15 cellular contexts compared by ENCODE assay signal in the genomic region with DNA sequence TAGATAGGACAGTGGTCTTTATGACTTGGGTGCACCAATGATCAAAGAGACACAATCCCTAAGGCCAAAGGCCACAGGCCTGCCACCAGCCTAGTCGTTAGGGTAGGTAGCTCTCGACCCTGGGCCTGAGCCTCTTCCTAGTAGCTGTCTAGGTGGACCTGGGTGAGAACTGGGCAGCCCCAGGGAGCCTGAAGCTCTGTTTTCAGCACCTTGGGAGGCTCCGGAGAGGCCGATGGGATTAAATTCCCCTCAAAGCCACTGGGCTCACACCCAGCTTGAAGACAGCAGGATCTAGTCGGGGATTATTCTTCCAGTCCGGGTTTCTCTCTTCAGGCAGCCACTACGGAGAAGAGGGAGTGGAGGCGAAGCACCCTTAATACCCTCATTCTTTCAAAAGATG.
DNase-seq lines count a peak whose midpoint lies in the region; ATAC-seq and TF ChIP-seq lines count a peak whose summit lies in the region.
"Had no signal": no experiment of that assay in that cellular context is flagged by ENCODE, and none has a peak within 500 bp of the region (broad histone marks: within the 10 kb centered on the region; RNA-seq: fewer than 3 reads in every experiment).

No MANE protein-coding gene starts in this region.

- TF ChIP-seq EP300 in SK-N-SH (IDR thresholded peaks at IDR 0.05; ENCODE audit: borderline replicate concordance in 1 of 2, low read depth in 1 of 2, low read length in 1 of 2) = no peak

- POLR2A ChIA-PET in SK-N-SH (lab: Yijun Ruan, JAX) = no interaction called here
- POLR2A ChIA-PET in activated CD8-positive, alpha-beta T cell treated with anti-CD3 and anti-CD28 coated beads for 36 hours (lab: Charles Lee) = no interaction called here

- H3K27ac ChIP-seq in SK-N-SH (ENCODE audit: low read depth in 2 of 2, low read length in 1 of 2) = no peak overlapping the region
- H3K27ac ChIP-seq in SK-N-MC = peak overlapping the region; percentile 92

- no peaks in the 10 kb centered on the region for H3K79me2 ChIP-seq in SK-N-SH (ENCODE audit: insufficient read depth)

- CTCF ChIA-PET in SK-N-SH (lab: Yijun Ruan, JAX) = interaction anchor here (0.6 to 1.7 kb wide), 10 partner anchors 12 to 664 kb away, joined by 3 to 8 read pairs (median 4); no protein-coding TSS in a partner anchor
- CTCF ChIA-PET in activated CD8-positive, alpha-beta T cell treated with anti-CD3 and anti-CD28 coated beads for 36 hours (lab: Charles Lee) = interaction anchor here (1.0 to 1.2 kb wide), 2 partner anchors 168 to 523 kb away, joined by 3 to 5 read pairs; no protein-coding TSS in a partner anchor

- H3K9me3 Mint-ChIP-seq in activated CD8-positive, alpha-beta T cell treated with anti-CD3 and anti-CD28 coated beads for 36 hours = no peaks in the 10 kb centered on the region

- no peaks in the 10 kb centered on the region; a peak in 1 of 4 replicates for H3K4me1 ChIP-seq in SK-N-SH (ENCODE audit: control insufficient read depth in 1 of 2, insufficient read depth in 2 of 2, low read depth in 1 of 2, low read length in 1 of 2)

- H3K27me3 Mint-ChIP-seq in activated CD8-positive, alpha-beta T cell treated with anti-CD3 and anti-CD28 coated beads for 36 hours = no peaks in the 10 kb centered on the region

- WGBS in SK-N-SH (ENCODE audit: low lambda C conversion rate) = 42% methylated on average over 7 of the region's 8 CpGs

- no peak overlapping the region for H3K27ac Mint-ChIP-seq in activated CD8-positive, alpha-beta T cell treated with anti-CD3 and anti-CD28 coated beads for 36 hours
- H3K27ac Mint-ChIP-seq: CD4-positive, alpha-beta memory T cell had no signal

- DNase-seq in SK-N-SH = no peak
- no peak for DNase-seq in SK-N-MC (ENCODE audit: low read depth, low spot score)
- peak; percentile 40 for DNase-seq in iPS-NIHi7 (ENCODE audit: extremely low spot score)
- DNase-seq in activated CD8-positive, alpha-beta T cell treated with anti-CD3 and anti-CD28 coated beads for 36 hours = no peak
- DNase-seq in activated gamma-delta T cell (lab: John Stamatoyannopoulos, UW) = no peak
- DNase-seq in mucosa of gallbladder (ENCODE audit: low spot score) = no peak
- DNase-seq: 8988T; H9; NCI-H187; NK-92 treated with Interleukin-12 subunit alpha and Interleukin-12 subunit beta, amount 100 ng/mL, for 24 hours; SIG-M5 had no signal

- H3F3A ChIP-seq in SK-N-SH (replicated peaks; ENCODE audit: insufficient read depth) = no peaks in the 10 kb centered on the region

- H3K9me3 ChIP-seq in SK-N-SH = no peaks in the 10 kb centered on the region
- H3K9me3 ChIP-seq in SK-N-MC (ENCODE audit: low read depth, low read length) = no peaks in the 10 kb centered on the region

- no peaks in the 10 kb centered on the region for H3K36me3 ChIP-seq in SK-N-SH (replicated peaks in 1 of 2; ENCODE audit: control insufficient read depth in 1 of 2, insufficient read depth in 2 of 2, low read length in 1 of 2)
- H3K36me3 ChIP-seq in SK-N-MC (ENCODE audit: insufficient read depth, low read length) = no peaks in the 10 kb centered on the region

- no peaks in the 10 kb centered on the region; the same call in 1 of the 2 replicates for H3K27me3 ChIP-seq in SK-N-SH (ENCODE audit: insufficient read depth)

- H3K9ac ChIP-seq in SK-N-SH (no peak overlapping the region), SK-N-MC (ENCODE audit: insufficient read length) (peak overlapping the region; percentile 70)

- TF ChIP-seq CTCF in SK-N-SH (IDR thresholded peaks at IDR 0.05) = no peak
- no peak for TF ChIP-seq CTCF in activated CD8-positive, alpha-beta T cell treated with anti-CD3 and anti-CD28 coated beads for 36 hours (IDR thresholded peaks at IDR 0.05)

- intact Hi-C loops in activated CD8-positive, alpha-beta T cell treated with anti-CD3 and anti-CD28 coated beads for 36 hours (cut with micrococcal nuclease) = no loop called here

- H3K4me3 Mint-ChIP-seq in activated CD8-positive, alpha-beta T cell treated with anti-CD3 and anti-CD28 coated beads for 36 hours = no peak overlapping the region
- H3K4me3 Mint-ChIP-seq: CD4-positive, alpha-beta memory T cell; H9 had no signal

- no peaks in the 10 kb centered on the region for H3K4me1 Mint-ChIP-seq in activated CD8-positive, alpha-beta T cell treated with anti-CD3 and anti-CD28 coated beads for 36 hours (ENCODE audit: low read depth)
- H3K4me1 Mint-ChIP-seq: CD4-positive, alpha-beta memory T cell had no signal

- H3K4me3 ChIP-seq in SK-N-SH (ENCODE audit: low read depth in 2 of 2, low read length in 1 of 2) (no peak overlapping the region), SK-N-MC (peak overlapping the region; percentile 57; the same call in 1 of the 2 replicates)
- H3K4me3 ChIP-seq: K562 had no signal

- H3K36me3 Mint-ChIP-seq in activated CD8-positive, alpha-beta T cell treated with anti-CD3 and anti-CD28 coated beads for 36 hours (ENCODE audit: low read depth) = no peaks in the 10 kb centered on the region
- H3K36me3 Mint-ChIP-seq: CD4-positive, alpha-beta memory T cell had no signal

- no peak overlapping the region for H2AFZ ChIP-seq in SK-N-SH (ENCODE audit: low read depth)

- H4K20me1 ChIP-seq in SK-N-SH (ENCODE audit: insufficient read depth) = no peaks in the 10 kb centered on the region

- H3K4me2 ChIP-seq in SK-N-SH = no peak overlapping the region

- no peaks in the 10 kb centered on the region for H3K9me2 ChIP-seq in SK-N-SH

- TF ChIP-seq RAD21 in SK-N-SH (IDR thresholded peaks at IDR 0.05; ENCODE audit: low read length) = no peak

- peak; percentile 30; the same call in 1 of the 3 replicates for ATAC-seq in SK-N-SH treated with all-trans-retinoic acid at 6 μM for 48 hours
- no peak for ATAC-seq in activated CD8-positive, alpha-beta T cell treated with anti-CD3 and anti-CD28 coated beads for 36 hours
- ATAC-seq in GM21717 (IDR thresholded peaks at IDR 0.05; ENCODE audit: unreplicated experiment) = no peak

TF ChIP-seq in SK-N-SH treated with all-trans-retinoic acid at 6 μM for 48 hours, 23 proteins besides CTCF, POLR2A, EP300 and RAD21 (continues in another document):
- no peak for TF ChIP-seq TOX (CRISPR knock-in tag; IDR thresholded peaks at IDR 0.05; ENCODE audit: borderline replicate concordance)
- no peak for TF ChIP-seq RARB (CRISPR knock-in tag; IDR thresholded peaks at IDR 0.05)
- no peak for TF ChIP-seq GLIS3 (CRISPR knock-in tag; IDR thresholded peaks at IDR 0.05)
- no peak for TF ChIP-seq OSR1 (CRISPR knock-in tag; IDR thresholded peaks at IDR 0.05)
- TF ChIP-seq, protein P1, sequence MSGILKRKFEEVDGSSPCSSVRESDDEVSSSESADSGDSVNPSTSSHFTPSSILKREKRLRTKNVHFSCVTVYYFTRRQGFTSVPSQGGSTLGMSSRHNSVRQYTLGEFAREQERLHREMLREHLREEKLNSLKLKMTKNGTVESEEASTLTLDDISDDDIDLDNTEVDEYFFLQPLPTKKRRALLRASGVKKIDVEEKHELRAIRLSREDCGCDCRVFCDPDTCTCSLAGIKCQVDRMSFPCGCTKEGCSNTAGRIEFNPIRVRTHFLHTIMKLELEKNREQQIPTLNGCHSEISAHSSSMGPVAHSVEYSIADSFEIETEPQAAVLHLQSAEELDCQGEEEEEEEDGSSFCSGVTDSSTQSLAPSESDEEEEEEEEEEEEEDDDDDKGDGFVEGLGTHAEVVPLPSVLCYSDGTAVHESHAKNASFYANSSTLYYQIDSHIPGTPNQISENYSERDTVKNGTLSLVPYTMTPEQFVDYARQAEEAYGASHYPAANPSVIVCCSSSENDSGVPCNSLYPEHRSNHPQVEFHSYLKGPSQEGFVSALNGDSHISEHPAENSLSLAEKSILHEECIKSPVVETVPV (CRISPR knock-in tag; IDR thresholded peaks at IDR 0.05) = no peak

TF ChIP-seq in SK-N-SH, 30 proteins besides CTCF, POLR2A, EP300 and RAD21 (continues in another document):
- TF ChIP-seq, protein P2, sequence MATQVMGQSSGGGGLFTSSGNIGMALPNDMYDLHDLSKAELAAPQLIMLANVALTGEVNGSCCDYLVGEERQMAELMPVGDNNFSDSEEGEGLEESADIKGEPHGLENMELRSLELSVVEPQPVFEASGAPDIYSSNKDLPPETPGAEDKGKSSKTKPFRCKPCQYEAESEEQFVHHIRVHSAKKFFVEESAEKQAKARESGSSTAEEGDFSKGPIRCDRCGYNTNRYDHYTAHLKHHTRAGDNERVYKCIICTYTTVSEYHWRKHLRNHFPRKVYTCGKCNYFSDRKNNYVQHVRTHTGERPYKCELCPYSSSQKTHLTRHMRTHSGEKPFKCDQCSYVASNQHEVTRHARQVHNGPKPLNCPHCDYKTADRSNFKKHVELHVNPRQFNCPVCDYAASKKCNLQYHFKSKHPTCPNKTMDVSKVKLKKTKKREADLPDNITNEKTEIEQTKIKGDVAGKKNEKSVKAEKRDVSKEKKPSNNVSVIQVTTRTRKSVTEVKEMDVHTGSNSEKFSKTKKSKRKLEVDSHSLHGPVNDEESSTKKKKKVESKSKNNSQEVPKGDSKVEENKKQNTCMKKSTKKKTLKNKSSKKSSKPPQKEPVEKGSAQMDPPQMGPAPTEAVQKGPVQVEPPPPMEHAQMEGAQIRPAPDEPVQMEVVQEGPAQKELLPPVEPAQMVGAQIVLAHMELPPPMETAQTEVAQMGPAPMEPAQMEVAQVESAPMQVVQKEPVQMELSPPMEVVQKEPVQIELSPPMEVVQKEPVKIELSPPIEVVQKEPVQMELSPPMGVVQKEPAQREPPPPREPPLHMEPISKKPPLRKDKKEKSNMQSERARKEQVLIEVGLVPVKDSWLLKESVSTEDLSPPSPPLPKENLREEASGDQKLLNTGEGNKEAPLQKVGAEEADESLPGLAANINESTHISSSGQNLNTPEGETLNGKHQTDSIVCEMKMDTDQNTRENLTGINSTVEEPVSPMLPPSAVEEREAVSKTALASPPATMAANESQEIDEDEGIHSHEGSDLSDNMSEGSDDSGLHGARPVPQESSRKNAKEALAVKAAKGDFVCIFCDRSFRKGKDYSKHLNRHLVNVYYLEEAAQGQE (IDR thresholded peaks at IDR 0.05; ENCODE audit: low read depth, low read length) = no peak
- TF ChIP-seq SMC3 (IDR thresholded peaks at IDR 0.05; ENCODE audit: low read depth, low read length) (no peak), TAF1 (IDR thresholded peaks at IDR 0.05; ENCODE audit: borderline replicate concordance, low read depth, low read length) (no peak), CHD2 (IDR thresholded peaks at IDR 0.05; ENCODE audit: low read length, partially characterized antibody) (no peak), RCOR1 (IDR thresholded peaks at IDR 0.05; ENCODE audit: low read length) (no peak), GATA2 (CRISPR knock-in tag; IDR thresholded peaks at IDR 0.05) (no peak), RFX5 (IDR thresholded peaks at IDR 0.05; ENCODE audit: low read length) (no peak), EZH2phosphoT487 (IDR thresholded peaks at IDR 0.05; ENCODE audit: borderline replicate concordance, low read depth) (no peak), NFIC (IDR thresholded peaks at IDR 0.05; ENCODE audit: borderline replicate concordance) (no peak), SIN3A (IDR thresholded peaks at IDR 0.05; ENCODE audit: borderline replicate concordance, low read depth, low read length) (no peak)
